Comparison of ENCODE assay signal across 7 cellular contexts in genomic region chr10:132387723-132388210, GRCh38. TPM values are rescaled to one million over a fixed set of nuclear protein-coding genes. Genes with fewer than 3 reads are reported as not detected.
DNase-seq lines count a peak whose midpoint lies in the region; ATAC-seq, FAIRE-seq and TF ChIP-seq lines count a peak whose summit lies in the region.

No MANE protein-coding gene starts in this region.

- H3K36me3 Mint-ChIP-seq in T-helper 17 cell (ENCODE audit: low read depth), result no peaks in the 10 kb centered on the region

- H3K9ac ChIP-seq in HUES48 (ENCODE audit: low read depth, low read length), result no peak overlapping the region; the same call in 1 of the 2 replicates
- no peak overlapping the region for H3K9ac ChIP-seq in iPS-15b (ENCODE audit: low read depth, low read length)

- peak; percentile 93 for ATAC-seq in T-helper 17 cell
- ATAC-seq in GM21381 (IDR thresholded peaks at IDR 0.05; ENCODE audit: unreplicated experiment), result no peak

- H3K4me3 Mint-ChIP-seq in T-helper 17 cell, result peak overlapping the region; percentile 49

- no peak for FAIRE-seq in GM18507 (lab: Jason Lieb, UNC)

- intact Hi-C loops in adrenal gland (cut with DNase I), result loop anchor here (2.0 to 10.0 kb wide), 4 partner anchors 59 to 257 kb away; no protein-coding TSS in a partner anchor

- H3K4me1 Mint-ChIP-seq in T-helper 17 cell, result peaks cover 6% of the 10 kb centered on the region

- DNase-seq in GM18507 (ENCODE audit: extremely low spot score, insufficient read length, low read depth) (peak; percentile 71), T-helper 17 cell (peak; percentile 73 to 83 (median 76)), adrenal gland (peak; percentile 63 to 84 (median 78))
- peak; percentile 69 for DNase-seq in stimulated activated CD4-positive, alpha-beta T cell treated with anti-CD3 and anti-CD28 coated beads, Interleukin-1b, Interleukin-23, amount 100 ng/mL, for 48 hours

- no peak for TF ChIP-seq POLR2A in adrenal gland (IDR thresholded peaks at IDR 0.05)

- H3K27ac ChIP-seq in HUES48 (ENCODE audit: low read depth, low read length), result peak overlapping the region; percentile 40
- peak overlapping the region in 3 of 5 donors; percentile 12 to 41 (median 21) for H3K27ac ChIP-seq in adrenal gland

- peak overlapping the region; percentile 48; the same call in 1 of the 2 replicates for H3K4me3 ChIP-seq in HUES48 (ENCODE audit: low read depth, low read length)
- no peak overlapping the region for H3K4me3 ChIP-seq in adrenal gland
- peak overlapping the region; percentile 13 for H3K4me3 ChIP-seq in iPS-15b (ENCODE audit: low read depth, low read length)

- H3K27ac Mint-ChIP-seq in T-helper 17 cell, result peak overlapping the region; percentile 82

- H3K4me1 ChIP-seq in HUES48 (ENCODE audit: control insufficient read depth, insufficient read depth, low read length) (peaks cover 4% of the 10 kb centered on the region; the same call in 1 of the 2 replicates), adrenal gland (replicated peaks in 1 of 2) (peaks cover 8 to 11% of the 10 kb centered on the region in 2 donors), iPS-15b (ENCODE audit: control insufficient read depth, insufficient read depth, low read length) (peaks cover 4% of the 10 kb centered on the region)

- no peaks in the 10 kb centered on the region for H3K27me3 Mint-ChIP-seq in T-helper 17 cell

- H3K36me3 ChIP-seq in HUES48 (ENCODE audit: control insufficient read depth, insufficient read depth, low read length) (no peaks in the 10 kb centered on the region), adrenal gland (replicated peaks in 1 of 2) (no peaks in the 10 kb centered on the region), iPS-15b (ENCODE audit: control insufficient read depth, insufficient read depth, low read length) (no peaks in the 10 kb centered on the region)

- H3K27me3 ChIP-seq in HUES48 (ENCODE audit: control insufficient read depth, insufficient read depth, low read length) (no peaks in the 10 kb centered on the region), adrenal gland (no peaks in the 10 kb centered on the region), iPS-15b (ENCODE audit: control insufficient read depth, insufficient read depth, low read length) (no peaks in the 10 kb centered on the region)

- H3K9me3 ChIP-seq in HUES48 (ENCODE audit: control insufficient read depth, insufficient read depth, low read length) (no peaks in the 10 kb centered on the region), T-helper 17 cell (ENCODE audit: control insufficient read depth, low read length, poor library complexity, severe bottlenecking) (no peaks in the 10 kb centered on the region), adrenal gland (replicated peaks in 1 of 3) (no peaks in the 10 kb centered on the region), iPS-15b (ENCODE audit: control insufficient read depth, insufficient read depth, low read length) (no peaks in the 10 kb centered on the region)

- WGBS in adrenal gland, 4 donors, result 0 to 7% (median 2%) methylated on average over 2 to 26 of the region's 26 CpGs

- TF ChIP-seq CTCF in adrenal gland (IDR thresholded peaks at IDR 0.05), result peak; percentile 27 to 81 (median 64)

RNA-seq across cellular contexts. Expression of gene PWWP2B, which starts 9.2 kb away (rescaled TPM):
- total RNA-seq in T-helper 17 cell, result 10 to 100 TPM; 15.7 to 16.7 TPM
- 10 to 100 TPM; 31.6 to 75.3 (median 42.2) TPM for total RNA-seq in adrenal gland
- polyA plus RNA-seq in adrenal gland, result 10 to 100 TPM in 2 of 3 donors, 1 to 10 TPM in 1; 3.4 to 34.0 (median 33.5) TPM

RNA-seq across cellular contexts. Expression of gene LRRC27, which starts 55.8 kb away (rescaled TPM):
- total RNA-seq in T-helper 17 cell (1 to 10 TPM; 3.5 to 7.6 TPM), adrenal gland (10 to 100 TPM in 4 of 8 donors, 1 to 10 TPM in 4; 6.5 to 17.6 (median 10.5) TPM)
- polyA plus RNA-seq in adrenal gland, result 10 to 100 TPM in 2 of 3 donors, 1 to 10 TPM in 1; 7.0 to 12.1 (median 10.1) TPM

Comparison
In these comparisons a context has a peak if more than half of its experiments do, and no peak if none do; other contexts are left out.
1. H3K4me3 ChIP-seq: peak in HUES48 (single experiment) and iPS-15b (single experiment); none in adrenal gland (0 of 4).
2. Peak in every context shown above with its lines, with median percentiles within 50 percentile points of each other: DNase-seq.